ENCODE assay signal across 28 cellular contexts in the genomic region with DNA sequence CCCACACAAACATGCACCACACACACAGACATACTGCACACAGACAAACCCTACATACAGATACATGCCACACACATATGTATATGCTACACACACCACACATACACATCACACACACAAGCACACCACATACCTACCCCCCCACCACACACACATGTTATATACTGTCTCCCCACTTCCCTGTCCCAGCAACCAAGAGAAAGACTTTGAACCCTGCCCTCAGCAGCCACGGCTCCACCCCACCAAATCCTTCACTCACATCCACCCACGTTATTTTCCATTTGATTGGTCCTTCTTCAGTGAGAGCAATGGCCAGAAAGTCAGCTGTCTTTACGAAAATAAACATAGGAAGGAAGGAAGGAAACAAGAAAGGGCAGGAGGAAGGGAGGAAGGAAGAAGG.
"Had no signal": no experiment of that assay in that cellular context is flagged by ENCODE, and none has a peak within 500 bp of the region (broad histone marks: within the 10 kb centered on the region; RNA-seq: fewer than 3 reads in every experiment).

No MANE protein-coding gene starts in this region.

- H3K27ac Mint-ChIP-seq: activated CD8-positive, alpha-beta T cell treated with anti-CD3 and anti-CD28 coated beads, Interleukin-2, amount 10 ng/mL, durations not matched to agents 7 days and 5 days; activated naive CD8-positive, alpha-beta T cell treated with anti-CD3 and anti-CD28 coated beads, Interleukin-2, amount 10 ng/mL, durations not matched to agents 7 days and 5 days; T-helper 2 cell treated with Interferon-gamma antibody and Interleukin-4, amounts not matched to agents 5 μg/mL and 100 μg/mL, for 36 hours; WTC11 had no signal

- H3K27me3 ChIP-seq: adrenal gland, breast epithelium, SJSA1 had no signal

- ATAC-seq: activated CD8-positive, alpha-beta T cell treated with anti-CD3 and anti-CD28 coated beads, Interleukin-2, amount 10 ng/mL, durations not matched to agents 7 days and 5 days; SK-N-SH treated with all-trans-retinoic acid at 6 μM for 48 hours; WTC11 had no signal

- H3K4me1 Mint-ChIP-seq: activated naive CD8-positive, alpha-beta T cell treated with anti-CD3 and anti-CD28 coated beads, Interleukin-2, amount 10 ng/mL, durations not matched to agents 7 days and 5 days had no signal

- H3K36me3 ChIP-seq: adrenal gland, breast epithelium, SJSA1 had no signal

- H3K9me3 Mint-ChIP-seq: T-helper 2 cell treated with Interferon-gamma antibody and Interleukin-4, amounts not matched to agents 5 μg/mL and 100 μg/mL, for 36 hours had no signal

- H3K4me3 ChIP-seq: adrenal gland, breast epithelium, SJSA1 had no signal

- H3K4me1 ChIP-seq: adrenal gland, breast epithelium, SJSA1 had no signal

- DNase-seq: activated CD4-positive, alpha-beta T cell treated with anti-CD3 and anti-CD28 coated beads for 48 hours; activated CD4-positive, alpha-beta T cell treated with anti-CD3 and anti-CD28 coated beads, Interleukin-2, amount 50 U/mL, for 4 hours; activated CD4-positive, CD25-positive, alpha-beta regulatory T cell treated with anti-CD3 and anti-CD28 coated beads, Interleukin-2, amount 50 U/mL, for 72 hours; activated CD8-positive, alpha-beta memory T cell treated with anti-CD3 and anti-CD28 coated beads, Interleukin-2, amount 50 U/mL, for 48 hours; activated CD8-positive, alpha-beta T cell treated with anti-CD3 and anti-CD28 coated beads, Interleukin-2, amount 10 ng/mL, durations not matched to agents 7 days and 5 days; activated naive CD4-positive, alpha-beta T cell treated with anti-CD3 and anti-CD28 coated beads, Interleukin-2, amount 50 U/mL, for 16 hours; activated naive CD8-positive, alpha-beta T cell treated with anti-CD3 and anti-CD28 coated beads, Interleukin-2, amount 10 ng/mL, durations not matched to agents 7 days and 5 days; activated T-cell treated with anti-CD3 and anti-CD28 coated beads, Interleukin-2, amount 50 U/mL, for 1 hour; adrenal gland; aorta; caudate nucleus; NCI-H1092 treated with DMSO at 0.1 percent for 48 hours; NCI-H1417 treated with DMSO at 0.1 percent for 48 hours; NCI-H1694; NCI-H2029; NCI-H2107; NCI-H2171 treated with DMSO at 0.1 percent for 48 hours; NCI-H345; NCI-H510A; NCI-H526 treated with DMSO at 0.1 percent for 48 hours; NCI-H82; SHP77; SW 1271 had no signal

- H3K9me3 ChIP-seq: adrenal gland, breast epithelium, SJSA1 had no signal

- H3K27ac ChIP-seq: adrenal gland, breast epithelium, SJSA1 had no signal

- H3K4me3 Mint-ChIP-seq: activated CD8-positive, alpha-beta T cell treated with anti-CD3 and anti-CD28 coated beads, Interleukin-2, amount 10 ng/mL, durations not matched to agents 7 days and 5 days; activated naive CD8-positive, alpha-beta T cell treated with anti-CD3 and anti-CD28 coated beads, Interleukin-2, amount 10 ng/mL, durations not matched to agents 7 days and 5 days; T-helper 2 cell treated with Interferon-gamma antibody and Interleukin-4, amounts not matched to agents 5 μg/mL and 100 μg/mL, for 36 hours; WTC11 had no signal
